8 cellular contexts compared by ENCODE assay signal in the genomic region with DNA sequence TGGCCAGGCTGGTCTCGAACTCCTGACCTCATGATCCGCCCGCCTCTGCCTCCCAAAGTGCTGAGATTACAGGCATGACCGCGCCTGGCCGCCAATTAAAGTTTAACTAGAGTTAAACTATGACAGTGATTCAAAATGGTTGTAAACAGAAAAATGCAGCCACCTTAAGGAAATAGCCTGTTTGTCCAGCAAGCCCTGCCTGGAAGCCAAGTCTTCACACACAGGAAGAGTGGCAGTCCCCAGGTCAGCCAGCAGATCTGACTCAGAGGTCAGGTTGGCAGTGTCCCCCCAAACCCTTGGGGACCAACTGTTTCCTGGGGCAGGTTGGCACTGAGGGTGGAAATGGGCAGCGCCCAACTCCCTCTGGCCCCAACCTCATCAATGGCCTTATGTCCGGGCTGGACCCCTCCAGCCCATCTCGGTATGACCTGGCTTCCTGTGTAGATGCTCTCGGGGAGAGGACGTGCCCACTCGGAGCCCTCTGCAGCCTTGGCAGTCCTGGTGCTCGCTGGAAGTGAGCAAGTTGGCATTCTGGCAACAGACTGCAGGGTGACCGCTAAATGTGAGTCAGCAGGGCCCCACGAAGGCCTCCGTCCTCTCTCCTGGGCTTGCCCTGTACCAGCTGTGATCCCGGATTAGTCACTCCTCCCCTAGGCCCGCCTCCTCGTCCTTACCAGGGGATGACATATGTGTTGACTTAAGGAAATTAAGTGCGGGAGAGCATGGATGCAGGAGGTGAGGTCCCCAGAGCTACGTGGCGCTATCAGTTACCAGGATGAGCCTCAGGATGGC. TPM values are rescaled to one million over a fixed set of nuclear protein-coding genes. Genes with fewer than 3 reads are reported as not detected.
DNase-seq lines count a peak whose midpoint lies in the region; ATAC-seq and TF ChIP-seq lines count a peak whose summit lies in the region.

No MANE protein-coding gene starts in this region.

- peaks cover 0 to 9% of the 10 kb centered on the region in 2 donors for H3K36me3 ChIP-seq in left lung

- H3K27ac ChIP-seq in left lung: peak overlapping the region; percentile 81 to 91

- ATAC-seq in GM19043 (IDR thresholded peaks at IDR 0.05; ENCODE audit: low read depth, unreplicated experiment) (peak; percentile 64), HG03378 (IDR thresholded peaks at IDR 0.05; ENCODE audit: unreplicated experiment) (peak; percentile 52), left lung (peak; percentile 94)

- peak; percentile 96 for DNase-seq in AG08395 (ENCODE audit: low spot score)
- DNase-seq in NCI-H524 (lab: John Stamatoyannopoulos, UW): peak; percentile 94 to 96
- peak; percentile 84 for DNase-seq in activated CD4-positive, alpha-beta T cell treated with anti-CD3 and anti-CD28 coated beads for 48 hours
- DNase-seq in dermis microvascular lymphatic vessel endothelial cell (ENCODE audit: low read depth in 2 of 2): peak; percentile 69 to 98
- DNase-seq in left lung: peak; percentile 93 to 94
- peak; percentile 61 for DNase-seq in stimulated activated CD4-positive, alpha-beta T cell treated with anti-CD3 and anti-CD28 coated beads, Interleukin-4, amount 100 ng/mL, for 1 hour

- no peaks in the 10 kb centered on the region for H3K27me3 ChIP-seq in left lung

- H3K4me3 ChIP-seq in left lung: peak overlapping the region; percentile 42 to 57

- intact Hi-C loops in left lung (cut with DNase I): loop anchor here in 1 of 2 donors (5.0 kb wide), 1 partner anchor 65 kb away; no protein-coding TSS in a partner anchor

- peaks cover 10 to 52% of the 10 kb centered on the region in 2 donors for H3K4me1 ChIP-seq in left lung

- no peak for TF ChIP-seq CTCF in left lung (IDR thresholded peaks at IDR 0.05)

- no peaks in the 10 kb centered on the region for H3K9me3 ChIP-seq in left lung

RNA-seq across cellular contexts. Expression of gene HSP90AB1, which starts 9.7 kb away (rescaled TPM):
- 448 and 497 TPM in 2 replicates for total RNA-seq in dermis microvascular lymphatic vessel endothelial cell
- total RNA-seq in left lung: 100 to 1,000 TPM; 726 to 810 TPM

RNA-seq across cellular contexts. Expression of gene SLC29A1, which starts 13.8 kb away (rescaled TPM):
- total RNA-seq in dermis microvascular lymphatic vessel endothelial cell (27.3 and 37.0 TPM in 2 replicates), left lung (10 to 100 TPM; 46.8 to 48.2 TPM)

RNA-seq across cellular contexts. Expression of gene SLC35B2, which starts 20.1 kb away (rescaled TPM):
- total RNA-seq in dermis microvascular lymphatic vessel endothelial cell: 38.0 and 54.6 TPM in 2 replicates
- total RNA-seq in left lung: 10 to 100 TPM; 43.7 to 50.0 TPM

RNA-seq across cellular contexts. Expression of gene MYMX, which starts 20.5 kb away (rescaled TPM):
- 0.13 TPM in 1 of 2 replicates, not detected in the other for total RNA-seq in dermis microvascular lymphatic vessel endothelial cell
- total RNA-seq in left lung: under 1 TPM in 1 of 2 donors, not detected in 1; 0.34 TPM

RNA-seq across cellular contexts. Expression of gene NFKBIE, which starts 28.1 kb away (rescaled TPM):
- total RNA-seq in dermis microvascular lymphatic vessel endothelial cell (9.6 and 15.0 TPM in 2 replicates), left lung (10 to 100 TPM; 12.1 to 19.3 TPM)

Comparison
In these comparisons a context has a peak if more than half of its experiments do, and no peak if none do; other contexts are left out.
1. Peak in every context shown above with its lines: DNase-seq, ATAC-seq, H3K4me3 ChIP-seq and H3K27ac ChIP-seq.